ENCODE assay signal across 9 cellular contexts in genomic region chrX:40644175-40644574, GRCh38. TPM values are rescaled to one million over a fixed set of nuclear protein-coding genes. Genes with fewer than 3 reads are reported as not detected.
A peak's percentile ranks its signal among the peaks of the same experiment; 100 is the strongest.
DNase-seq lines count a peak whose midpoint lies in the region; ATAC-seq and TF ChIP-seq lines count a peak whose summit lies in the region.
"Had no signal": no experiment of that assay in that cellular context is flagged by ENCODE, and none has a peak within 500 bp of the region (broad histone marks: within the 10 kb centered on the region; RNA-seq: fewer than 3 reads in every experiment).

No MANE protein-coding gene starts in this region.

- H3K4me3 ChIP-seq in adrenal gland (peak overlapping the region in 1 of 4 donors; percentile 37), uterus (peak overlapping the region in 1 of 2 donors; percentile 33)

- intact Hi-C loops in activated naive CD4-positive, alpha-beta T cell treated with anti-CD3 and anti-CD28 coated beads for 36 hours (cut with micrococcal nuclease) = no loop called here
- intact Hi-C loops in adrenal gland (cut with DNase I) (loop anchor here in 1 of 2 donors (10.0 kb wide), 1 partner anchor 99 kb away; no protein-coding TSS in a partner anchor), uterus (cut with DNase I; ENCODE audit: low total_unique reads) (no loop called here)

- CTCF ChIA-PET in activated naive CD4-positive, alpha-beta T cell treated with anti-CD3 and anti-CD28 coated beads for 36 hours (lab: Charles Lee) = interaction anchor here (1.6 kb wide), 1 partner anchor 105 kb away, joined by 5 read pairs; no protein-coding TSS in a partner anchor

- H3K36me3 ChIP-seq in adrenal gland (replicated peaks in 1 of 2) (no peaks in the 10 kb centered on the region), uterus (no peaks in the 10 kb centered on the region)

- peak overlapping the region in 3 of 5 donors; percentile 47 to 82 (median 67) for H3K27ac ChIP-seq in adrenal gland
- peak overlapping the region; percentile 70 to 74 for H3K27ac ChIP-seq in uterus
- H3K27ac ChIP-seq: SK-N-MC had no signal

- ATAC-seq in HG02884 (IDR thresholded peaks at IDR 0.05; ENCODE audit: unreplicated experiment) = no peak

- H3K4me1 ChIP-seq in adrenal gland (replicated peaks in 1 of 2) (peaks cover 8 to 48% of the 10 kb centered on the region in 2 donors), uterus (peaks cover 0 to 3% of the 10 kb centered on the region in 2 donors)

- H3K27me3 Mint-ChIP-seq in activated naive CD4-positive, alpha-beta T cell treated with anti-CD3 and anti-CD28 coated beads for 36 hours (ENCODE audit: low read depth) = no peaks in the 10 kb centered on the region

- no peaks in the 10 kb centered on the region for H3K27me3 ChIP-seq in adrenal gland
- H3K27me3 ChIP-seq in uterus = no peaks in the 10 kb centered on the region

- TF ChIP-seq POLR2A in adrenal gland (IDR thresholded peaks at IDR 0.05) (no peak), uterus (IDR thresholded peaks at IDR 0.05) (no peak)

- no peaks in the 10 kb centered on the region for H3K9me3 Mint-ChIP-seq in activated naive CD4-positive, alpha-beta T cell treated with anti-CD3 and anti-CD28 coated beads for 36 hours

- H3K4me3 Mint-ChIP-seq in activated naive CD4-positive, alpha-beta T cell treated with anti-CD3 and anti-CD28 coated beads for 36 hours = peak overlapping the region; percentile 52

- peaks cover 16% of the 10 kb centered on the region for H3K36me3 Mint-ChIP-seq in activated naive CD4-positive, alpha-beta T cell treated with anti-CD3 and anti-CD28 coated beads for 36 hours (ENCODE audit: low read depth)

- peaks cover 33% of the 10 kb centered on the region for H3K4me1 Mint-ChIP-seq in activated naive CD4-positive, alpha-beta T cell treated with anti-CD3 and anti-CD28 coated beads for 36 hours (ENCODE audit: low read depth)

- no peak overlapping the region for H3K27ac Mint-ChIP-seq in activated naive CD4-positive, alpha-beta T cell treated with anti-CD3 and anti-CD28 coated beads for 36 hours

- DNase-seq in activated naive CD4-positive, alpha-beta T cell treated with anti-CD3 and anti-CD28 coated beads for 36 hours = no peak
- no peak for DNase-seq in activated naive CD4-positive, alpha-beta T cell treated with anti-CD3 and anti-CD28 coated beads, Interleukin-2, amount 50 U/mL, for 16 hours
- DNase-seq in adrenal gland = peak in 2 of 7 donors; percentile 32
- peak; percentile 58 for DNase-seq in kidney tubule cell (ENCODE audit: low spot score)
- DNase-seq in uterus = no peak
- DNase-seq in NCI-H1092 (lab: John Stamatoyannopoulos, UW) = no peak
- DNase-seq in NCI-H1417 (lab: John Stamatoyannopoulos, UW) = no peak

- no peaks in the 10 kb centered on the region for H3K9me3 ChIP-seq in adrenal gland (replicated peaks in 1 of 3)
- H3K9me3 ChIP-seq in uterus = no peaks in the 10 kb centered on the region

- TF ChIP-seq CTCF in adrenal gland (IDR thresholded peaks at IDR 0.05) (no peak), uterus (IDR thresholded peaks at IDR 0.05) (no peak)

- 36 to 62% (median 51%) methylated on average over 5 of the region's 5 CpGs for WGBS in adrenal gland, 4 donors

RNA-seq across cellular contexts. Expression of gene CXorf38, which starts 3.2 kb away (rescaled TPM):
- total RNA-seq in activated naive CD4-positive, alpha-beta T cell treated with anti-CD3 and anti-CD28 coated beads for 36 hours = 10 to 100 TPM; 23.2 to 23.3 TPM
- total RNA-seq in adrenal gland = 10 to 100 TPM; 14.5 to 23.8 (median 20.1) TPM
- 10 to 100 TPM in 1 of 3 donors, 1 to 10 TPM in 2; 6.6 to 14.4 (median 8.2) TPM for polyA plus RNA-seq in adrenal gland
- 10 to 100 TPM in 3 of 4 donors, 1 to 10 TPM in 1; 3.6 to 29.1 (median 21.7) TPM for total RNA-seq in uterus

RNA-seq across cellular contexts. Expression of gene MPC1L, which starts 20.9 kb away (rescaled TPM):
- total RNA-seq in activated naive CD4-positive, alpha-beta T cell treated with anti-CD3 and anti-CD28 coated beads for 36 hours = not detected
- not detected for total RNA-seq in adrenal gland
- polyA plus RNA-seq in adrenal gland = not detected
- not detected for total RNA-seq in uterus
